Comparison of ENCODE assay signal across 21 cellular contexts in the genomic region with DNA sequence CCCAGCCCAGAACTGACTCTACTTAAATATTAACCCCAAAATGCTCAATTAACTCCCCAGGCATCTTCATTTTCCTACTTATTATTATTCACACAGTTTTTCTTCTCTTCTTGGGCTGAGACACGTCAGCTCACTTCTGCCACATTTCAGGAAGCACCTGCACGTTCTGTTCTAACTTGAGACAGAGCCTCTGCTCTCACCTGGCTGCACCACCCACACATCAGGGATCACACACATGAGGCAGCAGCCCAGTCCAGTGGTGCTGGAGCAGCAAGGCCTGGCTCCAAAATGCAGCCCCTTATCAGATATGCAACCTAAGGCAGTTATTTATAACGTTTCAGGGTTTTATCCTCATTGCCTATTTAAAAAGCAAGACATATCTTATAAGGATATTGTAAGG.
"Had no signal": no experiment of that assay in that cellular context is flagged by ENCODE, and none has a peak within 500 bp of the region (broad histone marks: within the 10 kb centered on the region; RNA-seq: fewer than 3 reads in every experiment).

No MANE protein-coding gene starts in this region.

- H3K36me3 ChIP-seq: gastroesophageal sphincter, prostate gland, upper lobe of right lung had no signal

- H3K27me3 Mint-ChIP-seq: activated naive CD8-positive, alpha-beta T cell treated with anti-CD3 and anti-CD28 coated beads, Interleukin-2, amount 10 ng/mL, durations not matched to agents 7 days and 5 days; dendritic cell treated with granulocyte-macrophage colony-stimulating factor and Interleukin-4, amounts not matched to agents 40 ng/mL and 50 ng/mL, for 4 days; stimulated activated naive CD8-positive, alpha-beta T cell treated with anti-CD3 and anti-CD28 coated beads, Interleukin-15, Interleukin-2, amounts not matched to agents 100 ng/mL and 50 ng/mL, for 24 hours had no signal

- H3K9me3 ChIP-seq: gastroesophageal sphincter, prostate gland, upper lobe of right lung had no signal

- H3K27ac ChIP-seq: gastroesophageal sphincter, prostate gland, skin epidermis, upper lobe of right lung had no signal

- DNase-seq: activated CD4-positive, alpha-beta T cell treated with anti-CD3 and anti-CD28 coated beads for 1 hour; activated CD4-positive, alpha-beta T cell treated with anti-CD3 and anti-CD28 coated beads, Interleukin-2, amount 50 U/mL, for 4 hours; activated naive CD4-positive, alpha-beta T cell; activated naive CD8-positive, alpha-beta T cell treated with anti-CD3 and anti-CD28 coated beads, Interleukin-2, amount 10 ng/mL, durations not matched to agents 7 days and 5 days; activated T-cell treated with anti-CD3 and anti-CD28 coated beads for 4 hours; anterior cingulate cortex; effector memory CD4-positive, alpha-beta T cell; hippocampal formation; nephron progenitor cell; occipital lobe; right cardiac atrium; stimulated activated CD4-positive, alpha-beta T cell treated with anti-CD3 and anti-CD28 coated beads, Interleukin-15, amount 100 ng/mL, for 24 hours; stimulated activated CD4-positive, alpha-beta T cell treated with anti-CD3 and anti-CD28 coated beads, Interleukin-4, amount 100 ng/mL, for 4 hours; stimulated activated CD8-positive, alpha-beta memory T cell treated with anti-CD3 and anti-CD28 coated beads, Interleukin-4, amount 100 ng/mL, for 48 hours; T1000; upper lobe of right lung had no signal

- H3K27ac Mint-ChIP-seq: activated naive CD8-positive, alpha-beta T cell treated with anti-CD3 and anti-CD28 coated beads, Interleukin-2, amount 10 ng/mL, durations not matched to agents 7 days and 5 days; dendritic cell treated with granulocyte-macrophage colony-stimulating factor and Interleukin-4, amounts not matched to agents 40 ng/mL and 50 ng/mL, for 4 days; nephron progenitor cell; stimulated activated naive CD8-positive, alpha-beta T cell treated with anti-CD3 and anti-CD28 coated beads, Interleukin-15, Interleukin-2, amounts not matched to agents 100 ng/mL and 50 ng/mL, for 24 hours had no signal

- H3K36me3 Mint-ChIP-seq: activated naive CD8-positive, alpha-beta T cell treated with anti-CD3 and anti-CD28 coated beads, Interleukin-2, amount 10 ng/mL, durations not matched to agents 7 days and 5 days had no signal

- ATAC-seq: gastroesophageal sphincter, right cardiac atrium, upper lobe of right lung had no signal

- H3K4me3 Mint-ChIP-seq: activated naive CD8-positive, alpha-beta T cell treated with anti-CD3 and anti-CD28 coated beads, Interleukin-2, amount 10 ng/mL, durations not matched to agents 7 days and 5 days; dendritic cell treated with granulocyte-macrophage colony-stimulating factor and Interleukin-4, amounts not matched to agents 40 ng/mL and 50 ng/mL, for 4 days; nephron progenitor cell; stimulated activated naive CD8-positive, alpha-beta T cell treated with anti-CD3 and anti-CD28 coated beads, Interleukin-15, Interleukin-2, amounts not matched to agents 100 ng/mL and 50 ng/mL, for 24 hours had no signal

- H3K4me3 ChIP-seq: gastroesophageal sphincter, prostate gland, skin epidermis, upper lobe of right lung had no signal

- H3K9me3 Mint-ChIP-seq: activated naive CD8-positive, alpha-beta T cell treated with anti-CD3 and anti-CD28 coated beads, Interleukin-2, amount 10 ng/mL, durations not matched to agents 7 days and 5 days; dendritic cell treated with granulocyte-macrophage colony-stimulating factor and Interleukin-4, amounts not matched to agents 40 ng/mL and 50 ng/mL, for 4 days; nephron progenitor cell; stimulated activated naive CD8-positive, alpha-beta T cell treated with anti-CD3 and anti-CD28 coated beads, Interleukin-15, Interleukin-2, amounts not matched to agents 100 ng/mL and 50 ng/mL, for 24 hours had no signal

- H3K27me3 ChIP-seq: gastroesophageal sphincter, upper lobe of right lung had no signal

- H3K4me1 ChIP-seq: gastroesophageal sphincter, prostate gland had no signal
